ENCODE assay signal across 9 cellular contexts in genomic region chr21:35102488-35103407, GRCh38. TPM values are rescaled to one million over a fixed set of nuclear protein-coding genes. Genes with fewer than 3 reads are reported as not detected.
DNase-seq lines count a peak whose midpoint lies in the region; ATAC-seq and TF ChIP-seq lines count a peak whose summit lies in the region.
"Had no signal": no experiment of that assay in that cellular context is flagged by ENCODE, and none has a peak within 500 bp of the region (broad histone marks: within the 10 kb centered on the region; RNA-seq: fewer than 3 reads in every experiment).

No MANE protein-coding gene starts in this region.

- no peaks in the 10 kb centered on the region for H3K9me3 ChIP-seq in GM23248 (ENCODE audit: low read depth)

- H3K27me3 Mint-ChIP-seq in Calu3 (ENCODE audit: unreplicated experiment): no peaks in the 10 kb centered on the region
- H3K27me3 Mint-ChIP-seq: activated naive CD4-positive, alpha-beta T cell treated with anti-CD3 and anti-CD28 coated beads, Interleukin-2, amount 50 U/mL, for 24 hours had no signal

- H3K27me3 ChIP-seq in GM23248 (replicated peaks; ENCODE audit: insufficient read depth): no peaks in the 10 kb centered on the region

- H3K4me2 ChIP-seq in GM23248 (ENCODE audit: unreplicated experiment): no peak overlapping the region

- H3K9ac ChIP-seq in GM23248: no peak overlapping the region

- no peaks in the 10 kb centered on the region for H3K9me3 Mint-ChIP-seq in Calu3 (ENCODE audit: low read depth, unreplicated experiment)
- H3K9me3 Mint-ChIP-seq: activated naive CD4-positive, alpha-beta T cell treated with anti-CD3 and anti-CD28 coated beads, Interleukin-2, amount 50 U/mL, for 24 hours had no signal

- no peak for TF ChIP-seq POLR2A in lower leg skin (IDR thresholded peaks at IDR 0.05)

- no peak overlapping the region for H3K27ac ChIP-seq in GM23248

- in situ Hi-C loops in GM23248 (cut with MboI): no loop called here

- no TSS peak for BruUV-seq in Calu3 (replicated peaks; lab: Mats Ljungman, UMichigan)

- H3K79me2 ChIP-seq in GM23248 (ENCODE audit: insufficient read depth): no peaks in the 10 kb centered on the region

- no peaks in the 10 kb centered on the region for H3F3A ChIP-seq in GM23248 (ENCODE audit: insufficient read depth)

- CTCF ChIA-PET in Calu3 (lab: Charles Lee): no interaction called here

- H3K4me3 ChIP-seq in lower leg skin (ENCODE audit: low read depth, poor library complexity, severe bottlenecking): no peak overlapping the region
- H3K4me3 ChIP-seq in GM23248: no peak overlapping the region

- H2AFZ ChIP-seq in GM23248: no peak overlapping the region

- no peak for ATAC-seq in GM21825 (IDR thresholded peaks at IDR 0.05; ENCODE audit: unreplicated experiment)

- H3K36me3 Mint-ChIP-seq in Calu3 (ENCODE audit: insufficient read depth, unreplicated experiment): no peaks in the 10 kb centered on the region
- H3K36me3 Mint-ChIP-seq: activated naive CD4-positive, alpha-beta T cell treated with anti-CD3 and anti-CD28 coated beads, Interleukin-2, amount 50 U/mL, for 24 hours had no signal

- intact Hi-C loops in lower leg skin (cut with DNase I; ENCODE audit: low total_unique reads) (no loop called here), Calu3 (cut with micrococcal nuclease; ENCODE audit: unreplicated experiment) (no loop called here)

- TF ChIP-seq CTCF in lower leg skin (IDR thresholded peaks at IDR 0.05) (no peak), Calu3 (IDR thresholded peaks at IDR 0.05; ENCODE audit: unreplicated experiment) (no peak)

- no peaks in the 10 kb centered on the region for H4K20me1 ChIP-seq in GM23248 (ENCODE audit: insufficient read depth)

- H3K9me2 ChIP-seq in GM23248 (ENCODE audit: insufficient read depth): no peaks in the 10 kb centered on the region

- H3K36me3 ChIP-seq in GM23248 (ENCODE audit: low read depth): no peaks in the 10 kb centered on the region

- H3K4me1 ChIP-seq in GM23248 (ENCODE audit: insufficient read depth): no peaks in the 10 kb centered on the region

- no peak overlapping the region for H3K27ac Mint-ChIP-seq in Calu3 (ENCODE audit: unreplicated experiment)
- H3K27ac Mint-ChIP-seq: activated naive CD4-positive, alpha-beta T cell treated with anti-CD3 and anti-CD28 coated beads, Interleukin-2, amount 50 U/mL, for 24 hours had no signal

- 60 to 65% methylated on average over 8 of the region's 8 CpGs for WGBS in lower leg skin, 2 donors
- WGBS in GM23248 (ENCODE audit: low coverage in 1 of 2, low lambda C conversion rate in 2 of 2, missing lambda C conversion rate in 2 of 2), 2 experiments: 72 to 76% methylated on average over 8 of the region's 8 CpGs

- H3K4me1 Mint-ChIP-seq in Calu3 (ENCODE audit: low read depth, unreplicated experiment): no peaks in the 10 kb centered on the region
- H3K4me1 Mint-ChIP-seq: activated naive CD4-positive, alpha-beta T cell treated with anti-CD3 and anti-CD28 coated beads, Interleukin-2, amount 50 U/mL, for 24 hours had no signal

- peak; percentile 22 to 77 (median 64) for DNase-seq in stimulated activated naive CD4-positive, alpha-beta T cell (lab: John Stamatoyannopoulos, UW)
- DNase-seq in stimulated activated naive CD4-positive, alpha-beta T cell treated with Interleukin-2 at 50 U/mL for 16 hours (lab: John Stamatoyannopoulos, UW): no peak
- peak; percentile 28 for DNase-seq in activated T-cell treated with anti-CD3 and anti-CD28 coated beads, Interleukin-2, amount 50 U/mL, for 1 hour
- DNase-seq in lower leg skin (ENCODE audit: low spot score in 2 of 2) (peak; percentile 29 to 87), A172 (ENCODE audit: low spot score) (no peak), Calu3 (no peak), GM23248 (no peak)

- no peak overlapping the region for H3K4me3 Mint-ChIP-seq in Calu3 (ENCODE audit: low read depth, unreplicated experiment)
- H3K4me3 Mint-ChIP-seq: activated naive CD4-positive, alpha-beta T cell treated with anti-CD3 and anti-CD28 coated beads, Interleukin-2, amount 50 U/mL, for 24 hours had no signal

RNA-seq across cellular contexts. Expression of gene RUNX1, which starts 53.6 kb away (rescaled TPM):
- total RNA-seq in lower leg skin: 10 to 100 TPM in 3 of 4 donors, 1 to 10 TPM in 1; 7.3 to 29.1 (median 18.1) TPM
- total RNA-seq in A172 (2014; rRNA removed; shearing (Covaris generic)): 38.2 and 48.1 TPM in 2 replicates
- total RNA-seq in Calu3 (2022): 61.1 and 95.4 TPM in 2 replicates
- total RNA-seq in GM23248 (2014; rRNA removed; shearing (Covaris generic)): 32.6 and 35.3 TPM in 2 replicates
- 21.3 and 23.1 TPM in 2 replicates for polyA plus RNA-seq in GM23248 (2016; fragmentation: Nextera tagmentation; extraction: Ambion mirVana)

Comparison
In these comparisons a context has a peak if more than half of its experiments do, and no peak if none do; other contexts are left out.
1. DNase-seq: peak in stimulated activated naive CD4-positive, alpha-beta T cell (6 of 6), activated T-cell treated with anti-CD3 and anti-CD28 coated beads, Interleukin-2, amount 50 U/mL, for 1 hour (single experiment) and lower leg skin (2 of 2); none in stimulated activated naive CD4-positive, alpha-beta T cell treated with Interleukin-2 at 50 U/mL for 16 hours (single experiment), A172 (single experiment), Calu3 (single experiment) and GM23248 (single experiment).